In genomic region chr17:72390675-72391501, GRCh38 we compare ENCODE assay signal across 20 cellular contexts.
DNase-seq lines count a peak whose midpoint lies in the region; ATAC-seq and TF ChIP-seq lines count a peak whose summit lies in the region.
"Had no signal": no experiment of that assay in that cellular context is flagged by ENCODE, and none has a peak within 500 bp of the region (broad histone marks: within the 10 kb centered on the region; RNA-seq: fewer than 3 reads in every experiment).

No MANE protein-coding gene starts in this region.

- no peak overlapping the region for H3K4me3 ChIP-seq in RWPE2 (ENCODE audit: severe bottlenecking)
- no peak overlapping the region for H3K4me3 ChIP-seq in epithelial cell of esophagus (ENCODE audit: low read length)
- H3K4me3 ChIP-seq in skeletal muscle satellite cell (ENCODE audit: low read length) = no peak overlapping the region
- H3K4me3 ChIP-seq: esophagus squamous epithelium, lower lobe of right lung, upper lobe of left lung had no signal

- H3K4me3 Mint-ChIP-seq in HFFc6 = peak overlapping the region; percentile 22
- H3K4me3 Mint-ChIP-seq in activated naive CD8-positive, alpha-beta T cell treated with anti-CD3 and anti-CD28 coated beads, Interleukin-2, amount 50 U/mL, for 24 hours = no peak overlapping the region
- H3K4me3 Mint-ChIP-seq: activated CD4-positive, alpha-beta T cell treated with anti-CD3 and anti-CD28 coated beads, Interleukin-2, amount 10 ng/mL, durations not matched to agents 24 days and 14 days; activated naive CD8-positive, alpha-beta T cell treated with anti-CD3 and anti-CD28 coated beads for 36 hours; activated T-cell treated with anti-CD3 and anti-CD28 coated beads, Interleukin-2, amount 50 U/mL, for 24 hours; CD4-positive, alpha-beta T cell; natural killer cell; T-helper 1 cell treated with Interleukin-12 subunit alpha and Interleukin-12 subunit beta and Interleukin-4 antibody, amounts not matched to agents 30 μg/mL and 1 μg/mL, for 36 hours had no signal

- 0 out of 2 replicates have a peak, but pooled peaks cover 7% of the 10 kb centered on the region for H3K36me3 Mint-ChIP-seq in HFFc6 (ENCODE audit: low read depth)
- H3K36me3 Mint-ChIP-seq in activated naive CD8-positive, alpha-beta T cell treated with anti-CD3 and anti-CD28 coated beads, Interleukin-2, amount 50 U/mL, for 24 hours (ENCODE audit: low read depth) = no peaks in the 10 kb centered on the region
- H3K36me3 Mint-ChIP-seq: activated naive CD8-positive, alpha-beta T cell treated with anti-CD3 and anti-CD28 coated beads for 36 hours; natural killer cell had no signal

- H3K9me3 Mint-ChIP-seq in HFFc6 = no peaks in the 10 kb centered on the region
- no peaks in the 10 kb centered on the region for H3K9me3 Mint-ChIP-seq in activated naive CD8-positive, alpha-beta T cell treated with anti-CD3 and anti-CD28 coated beads, Interleukin-2, amount 50 U/mL, for 24 hours
- H3K9me3 Mint-ChIP-seq: activated CD4-positive, alpha-beta T cell treated with anti-CD3 and anti-CD28 coated beads, Interleukin-2, amount 10 ng/mL, durations not matched to agents 24 days and 14 days; activated naive CD8-positive, alpha-beta T cell treated with anti-CD3 and anti-CD28 coated beads for 36 hours; activated T-cell treated with anti-CD3 and anti-CD28 coated beads, Interleukin-2, amount 50 U/mL, for 24 hours; CD4-positive, alpha-beta T cell; natural killer cell; T-helper 1 cell treated with Interleukin-12 subunit alpha and Interleukin-12 subunit beta and Interleukin-4 antibody, amounts not matched to agents 30 μg/mL and 1 μg/mL, for 36 hours had no signal

- peak overlapping the region; percentile 49 for H3K4me2 ChIP-seq in skeletal muscle satellite cell (ENCODE audit: low read length)

- peaks cover 78% of the 10 kb centered on the region for H3K4me1 ChIP-seq in RWPE2 (ENCODE audit: insufficient read depth, poor library complexity, severe bottlenecking)
- H3K4me1 ChIP-seq in skeletal muscle satellite cell (ENCODE audit: control insufficient read depth, insufficient read depth, low read length) = peaks cover 84% of the 10 kb centered on the region
- H3K4me1 ChIP-seq: esophagus squamous epithelium, lower lobe of right lung had no signal

- TF ChIP-seq CTCF in HFFc6 (IDR thresholded peaks at IDR 0.05) = no peak
- TF ChIP-seq CTCF in RWPE2 (IDR thresholded peaks at IDR 0.05; ENCODE audit: poor library complexity, severe bottlenecking) = no peak
- TF ChIP-seq CTCF in epithelial cell of esophagus (IDR thresholded peaks at IDR 0.05; ENCODE audit: insufficient read depth, low read depth, low read length, missing control alignments) = no peak

- ATAC-seq in RWPE2 (ENCODE audit: low read depth) = peak; percentile 69
- no peak for ATAC-seq in activated naive CD8-positive, alpha-beta T cell treated with anti-CD3 and anti-CD28 coated beads, Interleukin-2, amount 50 U/mL, for 24 hours
- ATAC-seq: lower lobe of right lung, natural killer cell had no signal

- H3K9me3 ChIP-seq in RWPE2 (ENCODE audit: severe bottlenecking) (no peaks in the 10 kb centered on the region), skeletal muscle satellite cell (replicated peaks; ENCODE audit: low read length) (no peaks in the 10 kb centered on the region)
- H3K9me3 ChIP-seq: esophagus squamous epithelium, lower lobe of right lung, upper lobe of left lung had no signal

- H3K27me3 ChIP-seq in RWPE2 (ENCODE audit: insufficient read depth, poor library complexity, severe bottlenecking) = no peaks in the 10 kb centered on the region
- H3K27me3 ChIP-seq in skeletal muscle satellite cell (ENCODE audit: control insufficient read depth, insufficient read depth, low read length) = no peaks in the 10 kb centered on the region
- H3K27me3 ChIP-seq: esophagus squamous epithelium, upper lobe of left lung had no signal

- H3K27me3 Mint-ChIP-seq in HFFc6 (ENCODE audit: insufficient read depth) = no peaks in the 10 kb centered on the region
- H3K27me3 Mint-ChIP-seq in activated naive CD8-positive, alpha-beta T cell treated with anti-CD3 and anti-CD28 coated beads, Interleukin-2, amount 50 U/mL, for 24 hours = no peaks in the 10 kb centered on the region
- H3K27me3 Mint-ChIP-seq: activated CD4-positive, alpha-beta T cell treated with anti-CD3 and anti-CD28 coated beads, Interleukin-2, amount 10 ng/mL, durations not matched to agents 24 days and 14 days; CD4-positive, alpha-beta T cell had no signal

- H3K4me1 Mint-ChIP-seq in HFFc6 (ENCODE audit: low read depth) = peaks cover 90% of the 10 kb centered on the region
- no peaks in the 10 kb centered on the region for H3K4me1 Mint-ChIP-seq in activated naive CD8-positive, alpha-beta T cell treated with anti-CD3 and anti-CD28 coated beads, Interleukin-2, amount 50 U/mL, for 24 hours
- H3K4me1 Mint-ChIP-seq: activated CD4-positive, alpha-beta T cell treated with anti-CD3 and anti-CD28 coated beads, Interleukin-2, amount 10 ng/mL, durations not matched to agents 24 days and 14 days; activated naive CD8-positive, alpha-beta T cell treated with anti-CD3 and anti-CD28 coated beads for 36 hours; natural killer cell had no signal

- DNase-seq in HFFc6 (peak; percentile 81), RWPE2 (ENCODE audit: low spot score) (no peak), epithelial cell of esophagus (ENCODE audit: low read depth) (peak; percentile 85), NCI-H345 treated with DMSO at 0.1 percent for 48 hours (lab: John Stamatoyannopoulos, UW; ENCODE audit: unreplicated experiment) (no peak)
- DNase-seq in activated naive CD8-positive, alpha-beta T cell treated with anti-CD3 and anti-CD28 coated beads, Interleukin-2, amount 50 U/mL, for 24 hours = no peak
- no peak for DNase-seq in NK-92 treated with Interleukin-12 subunit alpha and Interleukin-12 subunit beta, amount 100 ng/mL, for 24 hours (lab: John Stamatoyannopoulos, UW)
- DNase-seq: activated CD4-positive, alpha-beta T cell treated with anti-CD3 and anti-CD28 coated beads, Interleukin-2, amount 10 ng/mL, durations not matched to agents 24 days and 14 days; activated naive CD8-positive, alpha-beta T cell treated with anti-CD3 and anti-CD28 coated beads for 36 hours; activated T-cell treated with anti-CD3 and anti-CD28 coated beads, Interleukin-2, amount 50 U/mL, for 24 hours; CD4-positive, alpha-beta T cell; esophagus squamous epithelium; KBM-7; lower lobe of right lung; natural killer cell; NCI-H1694; NCI-H510A treated with DMSO at 0.1 percent for 48 hours; stimulated activated CD4-positive, alpha-beta T cell treated with anti-CD3 and anti-CD28 coated beads, Interleukin-4, amount 100 ng/mL, for 4 hours; upper lobe of left lung had no signal

- H3K9ac ChIP-seq in skeletal muscle satellite cell (ENCODE audit: low read depth, low read length) = no peak overlapping the region

- H3K27ac ChIP-seq in RWPE2 (ENCODE audit: poor library complexity, severe bottlenecking) = peak overlapping the region; percentile 89
- H3K27ac ChIP-seq: esophagus squamous epithelium, lower lobe of right lung, upper lobe of left lung had no signal

- H3K27ac Mint-ChIP-seq in HFFc6 = peak overlapping the region; percentile 95
- H3K27ac Mint-ChIP-seq in activated naive CD8-positive, alpha-beta T cell treated with anti-CD3 and anti-CD28 coated beads, Interleukin-2, amount 50 U/mL, for 24 hours = no peak overlapping the region
- H3K27ac Mint-ChIP-seq: activated CD4-positive, alpha-beta T cell treated with anti-CD3 and anti-CD28 coated beads, Interleukin-2, amount 10 ng/mL, durations not matched to agents 24 days and 14 days; activated naive CD8-positive, alpha-beta T cell treated with anti-CD3 and anti-CD28 coated beads for 36 hours; activated T-cell treated with anti-CD3 and anti-CD28 coated beads, Interleukin-2, amount 50 U/mL, for 24 hours; CD4-positive, alpha-beta T cell; natural killer cell; T-helper 1 cell treated with Interleukin-12 subunit alpha and Interleukin-12 subunit beta and Interleukin-4 antibody, amounts not matched to agents 30 μg/mL and 1 μg/mL, for 36 hours had no signal

- no peaks in the 10 kb centered on the region for H3K36me3 ChIP-seq in RWPE2 (ENCODE audit: low read depth)
- no peaks in the 10 kb centered on the region for H3K36me3 ChIP-seq in skeletal muscle satellite cell (ENCODE audit: insufficient read depth, low read length)
- H3K36me3 ChIP-seq: esophagus squamous epithelium, lower lobe of right lung, upper lobe of left lung had no signal

Comparison
In these comparisons a context has a peak if more than half of its experiments do, and no peak if none do; other contexts are left out.
1. DNase-seq: peak in HFFc6 (single experiment) and epithelial cell of esophagus (single experiment); none in RWPE2 (single experiment), activated naive CD8-positive, alpha-beta T cell treated with anti-CD3 and anti-CD28 coated beads, Interleukin-2, amount 50 U/mL, for 24 hours (single experiment), NCI-H345 treated with DMSO at 0.1 percent for 48 hours (single experiment) and NK-92 treated with Interleukin-12 subunit alpha and Interleukin-12 subunit beta, amount 100 ng/mL, for 24 hours (single experiment).